23 cellular contexts compared by ENCODE assay signal in the genomic region with DNA sequence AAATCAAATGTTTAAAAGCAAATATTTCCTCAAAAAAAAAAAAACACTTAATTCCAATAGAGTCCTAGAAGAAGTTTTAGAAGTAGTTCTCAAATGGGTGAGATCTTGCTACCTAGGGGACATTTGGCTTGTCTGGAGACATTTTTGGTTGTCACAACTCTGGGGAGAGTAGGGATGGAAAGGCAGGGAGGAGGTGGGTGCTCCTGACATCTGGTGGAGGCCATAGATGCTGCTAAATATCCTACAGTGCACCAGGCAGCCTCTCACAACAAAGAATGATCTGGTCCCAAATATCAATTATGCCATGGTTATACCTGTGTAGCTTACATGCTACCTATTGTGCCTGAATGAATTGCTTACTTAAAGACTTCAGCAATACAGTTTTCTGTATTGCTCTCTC. TPM values are rescaled to one million over a fixed set of nuclear protein-coding genes. Genes with fewer than 3 reads are reported as not detected.
"Had no signal": no experiment of that assay in that cellular context is flagged by ENCODE, and none has a peak within 500 bp of the region (broad histone marks: within the 10 kb centered on the region; RNA-seq: fewer than 3 reads in every experiment).

No MANE protein-coding gene starts in this region.

- H2AFZ ChIP-seq: parathyroid adenoma had no signal

- H3K9me3 Mint-ChIP-seq: activated CD4-positive, alpha-beta memory T cell treated with anti-CD3 and anti-CD28 coated beads, Interleukin-2, amount 10 ng/mL, durations not matched to agents 7 days and 5 days; activated CD4-positive, alpha-beta T cell treated with anti-CD3 and anti-CD28 coated beads, Interleukin-2, amount 10 ng/mL, durations not matched to agents 24 days and 14 days; activated naive CD8-positive, alpha-beta T cell treated with anti-CD3 and anti-CD28 coated beads, Interleukin-2, amount 50 U/mL, for 24 hours; effector memory CD8-positive, alpha-beta T cell; T-helper 1 cell treated with Interleukin-12 subunit alpha and Interleukin-12 subunit beta and Interleukin-4 antibody, amounts not matched to agents 30 μg/mL and 1 μg/mL, for 36 hours had no signal

- ATAC-seq: activated CD8-positive, alpha-beta memory T cell treated with anti-CD3 and anti-CD28 coated beads, Interleukin-2, amount 10 ng/mL, durations not matched to agents 7 days and 5 days; effector memory CD8-positive, alpha-beta T cell; gastroesophageal sphincter; left cardiac atrium; right cardiac atrium; stimulated activated naive CD8-positive, alpha-beta T cell treated with anti-CD3 and anti-CD28 coated beads, Interleukin-15, Interleukin-2, amounts not matched to agents 100 U/mL and 50 U/mL, for 24 hours had no signal

- H3K9ac ChIP-seq: parathyroid adenoma had no signal

- H3K4me1 ChIP-seq: esophagus muscularis mucosa, gastroesophageal sphincter, parathyroid adenoma had no signal

- H3K9me3 ChIP-seq: esophagus muscularis mucosa, thyroid gland had no signal

- DNase-seq: activated CD4-positive, alpha-beta memory T cell treated with anti-CD3 and anti-CD28 coated beads, Interleukin-2, amount 10 ng/mL, durations not matched to agents 7 days and 5 days; activated CD4-positive, alpha-beta T cell treated with anti-CD3 and anti-CD28 coated beads, Interleukin-2, amount 10 ng/mL, durations not matched to agents 24 days and 14 days; activated CD4-positive, CD25-positive, alpha-beta regulatory T cell; activated CD8-positive, alpha-beta memory T cell treated with anti-CD3 and anti-CD28 coated beads, Interleukin-2, amount 10 ng/mL, durations not matched to agents 7 days and 5 days; activated gamma-delta T cell; activated naive CD4-positive, alpha-beta T cell treated with anti-CD3 and anti-CD28 coated beads, Interleukin-2, amount 50 U/mL, for 16 hours; activated naive CD8-positive, alpha-beta T cell treated with anti-CD3 and anti-CD28 coated beads, Interleukin-2, amount 50 U/mL, for 24 hours; activated T-cell treated with anti-CD3 and anti-CD28 coated beads for 4 hours; central memory CD4-positive, alpha-beta T cell; effector memory CD8-positive, alpha-beta T cell; left cardiac atrium; right cardiac atrium; stimulated activated CD4-positive, alpha-beta T cell treated with anti-CD3 and anti-CD28 coated beads, Interleukin-12 subunit alpha, Interleukin-12 subunit beta, amount 100 ng/mL, for 4 hours; stimulated activated CD4-positive, alpha-beta T cell treated with anti-CD3 and anti-CD28 coated beads, Interleukin-4, amount 100 ng/mL, for 4 hours; stimulated activated naive CD8-positive, alpha-beta T cell treated with anti-CD3 and anti-CD28 coated beads, Interleukin-15, Interleukin-2, amounts not matched to agents 100 U/mL and 50 U/mL, for 24 hours; T1000; thyroid gland had no signal

- H3K36me3 Mint-ChIP-seq: activated CD8-positive, alpha-beta memory T cell treated with anti-CD3 and anti-CD28 coated beads, Interleukin-2, amount 10 ng/mL, durations not matched to agents 7 days and 5 days had no signal

- H3K4me3 ChIP-seq: esophagus muscularis mucosa, gastroesophageal sphincter, thyroid gland had no signal

- H3K27ac Mint-ChIP-seq: activated CD4-positive, alpha-beta memory T cell treated with anti-CD3 and anti-CD28 coated beads, Interleukin-2, amount 10 ng/mL, durations not matched to agents 7 days and 5 days; activated CD4-positive, alpha-beta T cell treated with anti-CD3 and anti-CD28 coated beads, Interleukin-2, amount 10 ng/mL, durations not matched to agents 24 days and 14 days; activated CD8-positive, alpha-beta memory T cell treated with anti-CD3 and anti-CD28 coated beads, Interleukin-2, amount 10 ng/mL, durations not matched to agents 7 days and 5 days; activated naive CD8-positive, alpha-beta T cell treated with anti-CD3 and anti-CD28 coated beads, Interleukin-2, amount 50 U/mL, for 24 hours; memory B cell; nephron; T-helper 1 cell treated with Interleukin-12 subunit alpha and Interleukin-12 subunit beta and Interleukin-4 antibody, amounts not matched to agents 30 μg/mL and 1 μg/mL, for 36 hours had no signal

- H3K4me3 Mint-ChIP-seq: activated CD4-positive, alpha-beta memory T cell treated with anti-CD3 and anti-CD28 coated beads, Interleukin-2, amount 10 ng/mL, durations not matched to agents 7 days and 5 days; activated CD4-positive, alpha-beta T cell treated with anti-CD3 and anti-CD28 coated beads, Interleukin-2, amount 10 ng/mL, durations not matched to agents 24 days and 14 days; activated CD8-positive, alpha-beta memory T cell treated with anti-CD3 and anti-CD28 coated beads, Interleukin-2, amount 10 ng/mL, durations not matched to agents 7 days and 5 days; activated naive CD8-positive, alpha-beta T cell treated with anti-CD3 and anti-CD28 coated beads, Interleukin-2, amount 50 U/mL, for 24 hours; memory B cell; nephron; T-helper 1 cell treated with Interleukin-12 subunit alpha and Interleukin-12 subunit beta and Interleukin-4 antibody, amounts not matched to agents 30 μg/mL and 1 μg/mL, for 36 hours had no signal

- H3K27ac ChIP-seq: esophagus muscularis mucosa, gastroesophageal sphincter, parathyroid adenoma, thyroid gland had no signal

- H3K4me1 Mint-ChIP-seq: activated CD4-positive, alpha-beta memory T cell treated with anti-CD3 and anti-CD28 coated beads, Interleukin-2, amount 10 ng/mL, durations not matched to agents 7 days and 5 days; activated CD4-positive, alpha-beta T cell treated with anti-CD3 and anti-CD28 coated beads, Interleukin-2, amount 10 ng/mL, durations not matched to agents 24 days and 14 days; memory B cell; nephron had no signal

- H3K36me3 ChIP-seq: esophagus muscularis mucosa, gastroesophageal sphincter, thyroid gland had no signal

- H3K27me3 ChIP-seq: esophagus muscularis mucosa, gastroesophageal sphincter, thyroid gland had no signal

RNA-seq across cellular contexts. Expression of gene CPE, which starts 46.8 kb away (rescaled TPM):
- total RNA-seq: activated CD4-positive, alpha-beta memory T cell treated with anti-CD3 and anti-CD28 coated beads, Interleukin-2, amount 10 ng/mL, durations not matched to agents 7 days and 5 days; activated CD4-positive, alpha-beta T cell treated with anti-CD3 and anti-CD28 coated beads, Interleukin-2, amount 10 ng/mL, durations not matched to agents 24 days and 14 days; activated CD8-positive, alpha-beta memory T cell treated with anti-CD3 and anti-CD28 coated beads, Interleukin-2, amount 10 ng/mL, durations not matched to agents 7 days and 5 days had no signal
